ENCODE assay signal across 17 cellular contexts in genomic region chr10:21363087-21363752, GRCh38.
DNase-seq lines count a peak whose midpoint lies in the region; ATAC-seq, FAIRE-seq and TF ChIP-seq lines count a peak whose summit lies in the region.
"Had no signal": no experiment of that assay in that cellular context is flagged by ENCODE, and none has a peak within 500 bp of the region (broad histone marks: within the 10 kb centered on the region; RNA-seq: fewer than 3 reads in every experiment).

No MANE protein-coding gene starts in this region.

- DNase-seq in M059J (ENCODE audit: low read depth) = peak; percentile 28
- peak; percentile 29 for DNase-seq in colonic mucosa
- no peak for DNase-seq in mesendoderm
- no peak for DNase-seq in GM10248 (ENCODE audit: extremely low spot score)
- no peak for DNase-seq in CD8-positive, alpha-beta memory T cell
- no peak for DNase-seq in T-cell
- DNase-seq in frontal cortex (ENCODE audit: low spot score in 2 of 2) = no peak
- DNase-seq: activated naive CD4-positive, alpha-beta T cell treated with anti-CD3 and anti-CD28 coated beads, Interleukin-2, amount 50 U/mL, for 16 hours; cerebellar nuclear complex; kidney; NCI-H1417 treated with DMSO at 0.1 percent for 48 hours; NCI-H524; SHP77; stimulated activated CD4-positive, alpha-beta T cell treated with anti-CD3 and anti-CD28 coated beads, Interleukin-12 subunit alpha, Interleukin-12 subunit beta, amount 100 ng/mL, for 4 hours had no signal

- H4K5ac ChIP-seq in mesendoderm (ENCODE audit: low read length) = no peak overlapping the region

- no peaks in the 10 kb centered on the region for H3K9me3 Mint-ChIP-seq in CD8-positive, alpha-beta memory T cell
- no peaks in the 10 kb centered on the region for H3K9me3 Mint-ChIP-seq in T-cell
- H3K9me3 Mint-ChIP-seq: natural killer cell treated with Interleukin-12 subunit alpha and Interleukin-12 subunit beta and Interleukin-15 and Interleukin-18, amount 100 ng/mL, for 72 hours had no signal

- H3K23ac ChIP-seq in mesendoderm (ENCODE audit: low read length) = no peak overlapping the region

- H3K9me3 ChIP-seq in colonic mucosa = no peaks in the 10 kb centered on the region
- no peaks in the 10 kb centered on the region for H3K9me3 ChIP-seq in CD8-positive, alpha-beta memory T cell (ENCODE audit: low read length)
- H3K9me3 ChIP-seq: tibial nerve had no signal

- peaks cover 6% of the 10 kb centered on the region for H3K4me1 ChIP-seq in colonic mucosa
- H3K4me1 ChIP-seq in mesendoderm (ENCODE audit: control insufficient read depth, low read depth, low read length) = peaks cover 4% of the 10 kb centered on the region
- H3K4me1 ChIP-seq in CD8-positive, alpha-beta memory T cell (ENCODE audit: insufficient read depth, low read length) = no peaks in the 10 kb centered on the region

- TF ChIP-seq CTCF in 22Rv1 (IDR thresholded peaks at IDR 0.05) (no peak), colonic mucosa (IDR thresholded peaks at IDR 0.05) (no peak), GM10248 (IDR thresholded peaks at IDR 0.05; ENCODE audit: control extremely low read depth, extremely low read depth, low read depth, missing control alignments) (no peak)

- FAIRE-seq in frontal cortex (lab: Jason Lieb, UNC) = no peak
- FAIRE-seq: kidney had no signal

- H3K36me3 ChIP-seq in colonic mucosa = no peaks in the 10 kb centered on the region
- H3K36me3 ChIP-seq in mesendoderm (ENCODE audit: control insufficient read depth, insufficient read depth, low read length) = no peaks in the 10 kb centered on the region
- H3K36me3 ChIP-seq in CD8-positive, alpha-beta memory T cell (ENCODE audit: insufficient read depth, low read length) = no peaks in the 10 kb centered on the region
- H3K36me3 ChIP-seq: tibial nerve had no signal

- peak overlapping the region; percentile 23 for H2BK15ac ChIP-seq in mesendoderm (replicated peaks; ENCODE audit: low read depth)

- no peak overlapping the region for H3K4me3 ChIP-seq in colonic mucosa
- H3K4me3 ChIP-seq in mesendoderm (ENCODE audit: low read length) = no peak overlapping the region
- no peak overlapping the region for H3K4me3 ChIP-seq in CD8-positive, alpha-beta memory T cell (ENCODE audit: low read length)
- H3K4me3 ChIP-seq: tibial nerve had no signal

- peaks cover 3 to 13% of the 10 kb centered on the region in 2 donors for H3K27me3 Mint-ChIP-seq in CD8-positive, alpha-beta memory T cell
- H3K27me3 Mint-ChIP-seq in T-cell = no peaks in the 10 kb centered on the region
- H3K27me3 Mint-ChIP-seq: natural killer cell treated with Interleukin-12 subunit alpha and Interleukin-12 subunit beta and Interleukin-15 and Interleukin-18, amount 100 ng/mL, for 72 hours had no signal

- no peak overlapping the region for H3K4me3 Mint-ChIP-seq in CD8-positive, alpha-beta memory T cell
- H3K4me3 Mint-ChIP-seq in T-cell = no peak overlapping the region
- H3K4me3 Mint-ChIP-seq: natural killer cell treated with Interleukin-12 subunit alpha and Interleukin-12 subunit beta and Interleukin-15 and Interleukin-18, amount 100 ng/mL, for 72 hours had no signal

- H3K9ac ChIP-seq in colonic mucosa (ENCODE audit: low read depth in 2 of 2, low read length in 2 of 2) (no peak overlapping the region), mesendoderm (ENCODE audit: low read length) (peak overlapping the region; percentile 29)

- peak overlapping the region; percentile 95 for H3K18ac ChIP-seq in mesendoderm (ENCODE audit: low read length)

- H2AK5ac ChIP-seq in mesendoderm (ENCODE audit: low read length) = no peak overlapping the region

- H3K56ac ChIP-seq in mesendoderm (ENCODE audit: low read length) = peak overlapping the region; percentile 79

- no peak overlapping the region for H4K8ac ChIP-seq in mesendoderm (ENCODE audit: low read depth, low read length)

- no peaks in the 10 kb centered on the region for H3K27me3 ChIP-seq in colonic mucosa
- no peaks in the 10 kb centered on the region for H3K27me3 ChIP-seq in mesendoderm (ENCODE audit: insufficient read depth, low read length, poor library complexity)
- H3K27me3 ChIP-seq in CD8-positive, alpha-beta memory T cell (ENCODE audit: insufficient read depth, low read length, poor library complexity, severe bottlenecking) = no peaks in the 10 kb centered on the region
- H3K27me3 ChIP-seq: tibial nerve had no signal

- no CpG with 5 or more reads among the region's 6 CpGs for WGBS in mesendoderm (ENCODE audit: extremely low coverage, insufficient coverage, low lambda C conversion rate)

- intact Hi-C loops in colonic mucosa (cut with DNase I) = no loop called here

- peak overlapping the region; percentile 98 for H2BK120ac ChIP-seq in mesendoderm (ENCODE audit: low read depth, low read length)

- no peaks in the 10 kb centered on the region for H3K79me2 ChIP-seq in mesendoderm (ENCODE audit: control insufficient read depth, insufficient read depth, low read length)

- no peak for ATAC-seq in T-cell (replicated peaks in 1 of 4)
- ATAC-seq: natural killer cell treated with Interleukin-12 subunit alpha and Interleukin-12 subunit beta and Interleukin-15 and Interleukin-18, amount 100 ng/mL, for 72 hours had no signal

- no peaks in the 10 kb centered on the region for H3K36me3 Mint-ChIP-seq in CD8-positive, alpha-beta memory T cell
- H3K36me3 Mint-ChIP-seq in T-cell = no peaks in the 10 kb centered on the region
- H3K36me3 Mint-ChIP-seq: natural killer cell treated with Interleukin-12 subunit alpha and Interleukin-12 subunit beta and Interleukin-15 and Interleukin-18, amount 100 ng/mL, for 72 hours had no signal

- POLR2A ChIA-PET in GM10248 (lab: Yijun Ruan, JAX) = no interaction called here
- POLR2A ChIA-PET in CD8-positive, alpha-beta memory T cell (lab: Charles Lee) = no interaction called here
- POLR2A ChIA-PET in T-cell (lab: Charles Lee) = interaction anchor here in 1 of 2 donors (0.6 kb wide), 1 partner anchor 46 kb away, joined by 4 read pairs; no protein-coding TSS in a partner anchor

- H3K4me2 ChIP-seq in mesendoderm (ENCODE audit: low read length) = no peak overlapping the region

- peak overlapping the region; percentile 85 for H2BK5ac ChIP-seq in mesendoderm (ENCODE audit: low read length)

- H3K4ac ChIP-seq in mesendoderm (ENCODE audit: low read depth, low read length) = peak overlapping the region; percentile 95

- no peaks in the 10 kb centered on the region for H3K79me1 ChIP-seq in mesendoderm (ENCODE audit: low read length)

- no peak overlapping the region for H3K27ac Mint-ChIP-seq in CD8-positive, alpha-beta memory T cell
- no peak overlapping the region for H3K27ac Mint-ChIP-seq in T-cell
- H3K27ac Mint-ChIP-seq: natural killer cell treated with Interleukin-12 subunit alpha and Interleukin-12 subunit beta and Interleukin-15 and Interleukin-18, amount 100 ng/mL, for 72 hours had no signal

- H3K27ac ChIP-seq in 22Rv1 (peak overlapping the region; percentile 50; the same call in 1 of the 2 replicates), colonic mucosa (no peak overlapping the region), mesendoderm (ENCODE audit: low read depth, low read length) (peak overlapping the region; percentile 96)
- no peak overlapping the region for H3K27ac ChIP-seq in CD8-positive, alpha-beta memory T cell (ENCODE audit: low read depth, low read length)

- CTCF ChIA-PET in GM10248 (lab: Yijun Ruan, JAX) = no interaction called here
- CTCF ChIA-PET in CD8-positive, alpha-beta memory T cell (lab: Charles Lee) = no interaction called here
- CTCF ChIA-PET in T-cell (lab: Charles Lee) = no interaction called here

- no peaks in the 10 kb centered on the region for H3K4me1 Mint-ChIP-seq in CD8-positive, alpha-beta memory T cell
- H3K4me1 Mint-ChIP-seq in T-cell = no peaks in the 10 kb centered on the region

Comparison
In these comparisons a context has a peak if more than half of its experiments do, and no peak if none do; other contexts are left out.
1. H3K27ac ChIP-seq: peak in 22Rv1 (single experiment) and mesendoderm (single experiment); none in colonic mucosa (single experiment) and CD8-positive, alpha-beta memory T cell (single experiment).
2. DNase-seq: peak in M059J (single experiment) and colonic mucosa (single experiment); none in mesendoderm (single experiment), GM10248 (single experiment), CD8-positive, alpha-beta memory T cell (0 of 5), T-cell (0 of 34) and frontal cortex (0 of 2).